In genomic region chr17:39636927-39637736, GRCh38 we compare ENCODE assay signal across 1 cellular context.
TF ChIP-seq lines count a peak whose summit lies in the region.

Gene STARD3, plus strand, starts transcription at chr17:39637144. Its CDS starts 16,388 bp downstream, at chr17:39653532.

TF ChIP-seq in K562, 482 proteins besides CTCF, POLR2A, EP300 and RAD21 (continued from another document and continues in another):
- TF ChIP-seq ZNF318 (IDR thresholded peaks at IDR 0.05; ENCODE audit: borderline replicate concordance in 1 of 2, low read depth in 1 of 2) (no peak), ZBTB2 (IDR thresholded peaks at IDR 0.05) (no peak), ZMIZ1 (IDR thresholded peaks at IDR 0.05; ENCODE audit: low read depth in 2 of 2, low read length in 2 of 2) (no peak), BRD4 (IDR thresholded peaks at IDR 0.05) (no peak), STAT5B (CRISPR knock-in tag; IDR thresholded peaks at IDR 0.05) (no peak), E2F8 (IDR thresholded peaks at IDR 0.05; ENCODE audit: low read depth, partially characterized antibody) (peak; percentile 70), RBM15 (IDR thresholded peaks at IDR 0.05; ENCODE audit: insufficient read depth, low read length) (no peak), TCFL5 (CRISPR knock-in tag; conservative IDR thresholded peaks at IDR 0.05) (no peak), MAX (CRISPR knock-in tag; IDR thresholded peaks at IDR 0.05) (peak; percentile 75), THAP7 (CRISPR knock-in tag; IDR thresholded peaks at IDR 0.05) (no peak), HEY1 (CRISPR knock-in tag; IDR thresholded peaks at IDR 0.05; ENCODE audit: borderline replicate concordance) (no peak), TAL1 (IDR thresholded peaks at IDR 0.05) (no peak), ATF2 (CRISPR knock-in tag; IDR thresholded peaks at IDR 0.05) (no peak), ZNF263 (CRISPR knock-in tag; IDR thresholded peaks at IDR 0.05; ENCODE audit: borderline replicate concordance) (no peak), ZHX1 (conservative IDR thresholded peaks at IDR 0.05; ENCODE audit: low read length) (no peak), CTBP1 (IDR thresholded peaks at IDR 0.05; ENCODE audit: borderline replicate concordance) (peak; percentile 76), KLF6 (CRISPR knock-in tag; IDR thresholded peaks at IDR 0.05; ENCODE audit: borderline replicate concordance) (no peak), ARID2 (IDR thresholded peaks at IDR 0.05) (no peak), CUX1 (CRISPR knock-in tag; IDR thresholded peaks at IDR 0.05) (no peak), FOXJ2 (tag; IDR thresholded peaks at IDR 0.05) (no peak), ZNF584 (CRISPR knock-in tag; IDR thresholded peaks at IDR 0.05; ENCODE audit: low read depth) (no peak)
